ENCODE assay signal across 8 cellular contexts in genomic region chr2:95530734-95531133, GRCh38. TPM values are rescaled to one million over a fixed set of nuclear protein-coding genes. Genes with fewer than 3 reads are reported as not detected.
DNase-seq lines count a peak whose midpoint lies in the region; ATAC-seq and TF ChIP-seq lines count a peak whose summit lies in the region.

No MANE protein-coding gene starts in this region.

- H4K20me1 ChIP-seq in fibroblast of lung (ENCODE audit: control insufficient read depth, extremely low read depth, insufficient read depth, low read length) (no peaks in the 10 kb centered on the region), hepatocyte (ENCODE audit: insufficient read depth, poor library complexity, severe bottlenecking) (no peaks in the 10 kb centered on the region)

- H3K27me3 ChIP-seq in fibroblast of lung (ENCODE audit: control insufficient read depth, insufficient read depth, low read length) (no peaks in the 10 kb centered on the region), hepatocyte (no peaks in the 10 kb centered on the region)

- ATAC-seq in GM19455 (IDR thresholded peaks at IDR 0.05; ENCODE audit: unreplicated experiment) (peak; percentile 57), HG03432 (IDR thresholded peaks at IDR 0.05; ENCODE audit: unreplicated experiment) (peak; percentile 80)

- H3K27ac ChIP-seq in fibroblast of lung (ENCODE audit: insufficient read depth, low read length), result no peak overlapping the region
- no peak overlapping the region for H3K27ac ChIP-seq in hepatocyte

- H3K9me2 ChIP-seq in hepatocyte (replicated peaks; ENCODE audit: insufficient read depth), result no peaks in the 10 kb centered on the region

- DNase-seq in GM10266 (ENCODE audit: extremely low spot score) (peak; percentile 70), fibroblast of lung (ENCODE audit: low read depth in 2 of 2) (peak; percentile 26 to 89), NCI-H748 treated with DMSO at 0.1 percent for 48 hours (lab: John Stamatoyannopoulos, UW) (no peak), hepatocyte (ENCODE audit: low spot score) (no peak), NCI-H1092 treated with DMSO at 0.1 percent for 48 hours (lab: John Stamatoyannopoulos, UW) (no peak), NCI-H146 (lab: John Stamatoyannopoulos, UW) (no peak)

- H3K9ac ChIP-seq in fibroblast of lung (ENCODE audit: insufficient read depth, low read length), result no peak overlapping the region

- H3K4me1 ChIP-seq in fibroblast of lung (ENCODE audit: control insufficient read depth, extremely low read depth, insufficient read depth, low read length) (peaks cover 3% of the 10 kb centered on the region), hepatocyte (ENCODE audit: insufficient read depth) (no peaks in the 10 kb centered on the region)

- H3K79me2 ChIP-seq in fibroblast of lung (ENCODE audit: control insufficient read depth, insufficient read depth, low read length), result peaks cover 7% of the 10 kb centered on the region
- H3K79me2 ChIP-seq in hepatocyte, result no peaks in the 10 kb centered on the region

- H3K9me3 ChIP-seq in fibroblast of lung (ENCODE audit: control insufficient read depth, insufficient read depth, low read depth, low read length) (no peaks in the 10 kb centered on the region), hepatocyte (ENCODE audit: low read depth) (no peaks in the 10 kb centered on the region)

- H2AFZ ChIP-seq in fibroblast of lung (ENCODE audit: low read length) (no peak overlapping the region), hepatocyte (no peak overlapping the region)

- H3K4me2 ChIP-seq in fibroblast of lung (ENCODE audit: extremely low read depth, insufficient read depth, low read length), result no peak overlapping the region
- H3K4me2 ChIP-seq in hepatocyte, result no peak overlapping the region

- no peak overlapping the region for H3K4me3 ChIP-seq in fibroblast of lung (replicated peaks in 1 of 4; ENCODE audit: control extremely low read depth in 1 of 4, insufficient read depth in 1 of 4, low read depth in 3 of 4, low read length in 4 of 4)
- H3K4me3 ChIP-seq in hepatocyte, result no peak overlapping the region

- no peak for TF ChIP-seq CTCF in GM10266 (IDR thresholded peaks at IDR 0.05; ENCODE audit: control insufficient read depth, insufficient read depth, low read depth, missing control alignments)
- TF ChIP-seq CTCF in fibroblast of lung (conservative IDR thresholded peaks at IDR 0.05 in 1 of 2, IDR thresholded peaks at IDR 0.05 in 1 of 2; ENCODE audit: low read depth in 1 of 2, low read length in 2 of 2), result no peak
- TF ChIP-seq CTCF in hepatocyte (IDR thresholded peaks at IDR 0.05; ENCODE audit: poor library complexity), result no peak

- H3K36me3 ChIP-seq in fibroblast of lung (ENCODE audit: control insufficient read depth, insufficient read depth, low read length), result peaks cover 4% of the 10 kb centered on the region
- no peaks in the 10 kb centered on the region for H3K36me3 ChIP-seq in hepatocyte (replicated peaks; ENCODE audit: insufficient read depth, low read depth)

- WGBS in hepatocyte (ENCODE audit: low lambda C conversion rate, missing lambda C conversion rate), result 60% methylated on average over 9 of the region's 9 CpGs

RNA-seq across cellular contexts. Expression of gene TRIM43B, which starts 46.2 kb away (rescaled TPM):
- total RNA-seq in fibroblast of lung (not detected in 2 replicates), hepatocyte (not detected in 2 replicates)
- polyA plus RNA-seq in fibroblast of lung (not detected in 2 replicates), hepatocyte (not detected in 2 replicates)
- not detected in 2 replicates for polyA plus RNA-seq in fibroblast of lung (2012)
- polyA minus RNA-seq in fibroblast of lung (ENCODE audit: low replicate concordance), result not detected in 2 replicates

Comparison
In these comparisons a context has a peak if more than half of its experiments do, and no peak if none do; other contexts are left out.
1. DNase-seq: peak in GM10266 (single experiment) and fibroblast of lung (2 of 2); none in NCI-H748 treated with DMSO at 0.1 percent for 48 hours (single experiment), hepatocyte (single experiment), NCI-H1092 treated with DMSO at 0.1 percent for 48 hours (single experiment) and NCI-H146 (single experiment).